Comparison of ENCODE assay signal across 1 cellular context in genomic region chr1:118960567-118961136, GRCh38.
TF ChIP-seq lines count a peak whose summit lies in the region.

No MANE protein-coding gene starts in this region.

TF ChIP-seq in HepG2, 621 proteins besides CTCF, POLR2A, EP300 and RAD21 (continued from another document and continues in another):
- TF ChIP-seq MLXIP (CRISPR knock-in tag; IDR thresholded peaks at IDR 0.05; ENCODE audit: borderline replicate concordance): no peak
- TF ChIP-seq SMARCC2 (IDR thresholded peaks at IDR 0.05): 0 out of 2 replicates have a peak, but pooled peaks have one; percentile 52
- TF ChIP-seq TSC22D2 (CRISPR knock-in tag; IDR thresholded peaks at IDR 0.05; ENCODE audit: borderline replicate concordance): no peak
- TF ChIP-seq ISL2 (CRISPR knock-in tag; IDR thresholded peaks at IDR 0.05): peak; percentile 82
- no peak for TF ChIP-seq ZNF138 (CRISPR knock-in tag; IDR thresholded peaks at IDR 0.05; ENCODE audit: low read depth)
- TF ChIP-seq ZNF674 (CRISPR knock-in tag; IDR thresholded peaks at IDR 0.05; ENCODE audit: low read depth): no peak
- TF ChIP-seq ZNF790 (CRISPR knock-in tag; IDR thresholded peaks at IDR 0.05; ENCODE audit: borderline replicate concordance): no peak
- no peak for TF ChIP-seq KMT2A (CRISPR knock-in tag; IDR thresholded peaks at IDR 0.05)
- TF ChIP-seq ZNF530 (CRISPR knock-in tag; IDR thresholded peaks at IDR 0.05; ENCODE audit: low read depth): no peak
- peak; percentile 45; the same call in 1 of the 2 replicates for TF ChIP-seq ZNF629 (CRISPR knock-in tag; conservative IDR thresholded peaks at IDR 0.05)
- no peak for TF ChIP-seq ZFAT (CRISPR knock-in tag; conservative IDR thresholded peaks at IDR 0.05)
- no peak for TF ChIP-seq CENPT (CRISPR knock-in tag; IDR thresholded peaks at IDR 0.05; ENCODE audit: low read depth)
- TF ChIP-seq, protein P1, sequence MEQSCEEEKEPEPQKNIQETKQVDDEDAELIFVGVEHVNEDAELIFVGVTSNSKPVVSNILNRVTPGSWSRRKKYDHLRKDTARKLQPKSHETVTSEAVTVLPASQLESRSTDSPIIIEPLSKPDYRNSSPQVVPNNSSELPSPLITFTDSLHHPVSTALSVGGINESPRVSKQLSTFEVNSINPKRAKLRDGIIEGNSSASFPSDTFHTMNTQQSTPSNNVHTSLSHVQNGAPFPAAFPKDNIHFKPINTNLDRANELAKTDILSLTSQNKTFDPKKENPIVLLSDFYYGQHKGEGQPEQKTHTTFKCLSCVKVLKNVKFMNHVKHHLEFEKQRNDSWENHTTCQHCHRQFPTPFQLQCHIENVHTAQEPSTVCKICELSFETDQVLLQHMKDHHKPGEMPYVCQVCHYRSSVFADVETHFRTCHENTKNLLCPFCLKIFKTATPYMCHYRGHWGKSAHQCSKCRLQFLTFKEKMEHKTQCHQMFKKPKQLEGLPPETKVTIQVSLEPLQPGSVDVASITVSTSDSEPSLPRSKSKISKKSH (CRISPR knock-in tag; IDR thresholded peaks at IDR 0.05; ENCODE audit: borderline replicate concordance): no peak; the same call in 1 of the 2 replicates
- TF ChIP-seq MBNL3 (CRISPR knock-in tag; conservative IDR thresholded peaks at IDR 0.05): no peak
- TF ChIP-seq NFE2L2 (IDR thresholded peaks at IDR 0.05; ENCODE audit: low read length): no peak
- peak; percentile 32; the same call in 1 of the 2 replicates for TF ChIP-seq RFX3 (CRISPR knock-in tag; IDR thresholded peaks at IDR 0.05)
- TF ChIP-seq, protein P2, sequence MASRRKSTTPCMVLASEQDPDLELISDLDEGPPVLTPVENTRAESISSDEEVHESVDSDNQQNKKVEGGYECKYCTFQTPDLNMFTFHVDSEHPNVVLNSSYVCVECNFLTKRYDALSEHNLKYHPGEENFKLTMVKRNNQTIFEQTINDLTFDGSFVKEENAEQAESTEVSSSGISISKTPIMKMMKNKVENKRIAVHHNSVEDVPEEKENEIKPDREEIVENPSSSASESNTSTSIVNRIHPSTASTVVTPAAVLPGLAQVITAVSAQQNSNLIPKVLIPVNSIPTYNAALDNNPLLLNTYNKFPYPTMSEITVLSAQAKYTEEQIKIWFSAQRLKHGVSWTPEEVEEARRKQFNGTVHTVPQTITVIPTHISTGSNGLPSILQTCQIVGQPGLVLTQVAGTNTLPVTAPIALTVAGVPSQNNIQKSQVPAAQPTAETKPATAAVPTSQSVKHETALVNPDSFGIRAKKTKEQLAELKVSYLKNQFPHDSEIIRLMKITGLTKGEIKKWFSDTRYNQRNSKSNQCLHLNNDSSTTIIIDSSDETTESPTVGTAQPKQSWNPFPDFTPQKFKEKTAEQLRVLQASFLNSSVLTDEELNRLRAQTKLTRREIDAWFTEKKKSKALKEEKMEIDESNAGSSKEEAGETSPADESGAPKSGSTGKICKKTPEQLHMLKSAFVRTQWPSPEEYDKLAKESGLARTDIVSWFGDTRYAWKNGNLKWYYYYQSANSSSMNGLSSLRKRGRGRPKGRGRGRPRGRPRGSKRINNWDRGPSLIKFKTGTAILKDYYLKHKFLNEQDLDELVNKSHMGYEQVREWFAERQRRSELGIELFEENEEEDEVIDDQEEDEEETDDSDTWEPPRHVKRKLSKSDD (CRISPR knock-in tag; IDR thresholded peaks at IDR 0.05; ENCODE audit: low read depth): peak; percentile 71; the same call in 1 of the 2 replicates
- TF ChIP-seq, protein P3, sequence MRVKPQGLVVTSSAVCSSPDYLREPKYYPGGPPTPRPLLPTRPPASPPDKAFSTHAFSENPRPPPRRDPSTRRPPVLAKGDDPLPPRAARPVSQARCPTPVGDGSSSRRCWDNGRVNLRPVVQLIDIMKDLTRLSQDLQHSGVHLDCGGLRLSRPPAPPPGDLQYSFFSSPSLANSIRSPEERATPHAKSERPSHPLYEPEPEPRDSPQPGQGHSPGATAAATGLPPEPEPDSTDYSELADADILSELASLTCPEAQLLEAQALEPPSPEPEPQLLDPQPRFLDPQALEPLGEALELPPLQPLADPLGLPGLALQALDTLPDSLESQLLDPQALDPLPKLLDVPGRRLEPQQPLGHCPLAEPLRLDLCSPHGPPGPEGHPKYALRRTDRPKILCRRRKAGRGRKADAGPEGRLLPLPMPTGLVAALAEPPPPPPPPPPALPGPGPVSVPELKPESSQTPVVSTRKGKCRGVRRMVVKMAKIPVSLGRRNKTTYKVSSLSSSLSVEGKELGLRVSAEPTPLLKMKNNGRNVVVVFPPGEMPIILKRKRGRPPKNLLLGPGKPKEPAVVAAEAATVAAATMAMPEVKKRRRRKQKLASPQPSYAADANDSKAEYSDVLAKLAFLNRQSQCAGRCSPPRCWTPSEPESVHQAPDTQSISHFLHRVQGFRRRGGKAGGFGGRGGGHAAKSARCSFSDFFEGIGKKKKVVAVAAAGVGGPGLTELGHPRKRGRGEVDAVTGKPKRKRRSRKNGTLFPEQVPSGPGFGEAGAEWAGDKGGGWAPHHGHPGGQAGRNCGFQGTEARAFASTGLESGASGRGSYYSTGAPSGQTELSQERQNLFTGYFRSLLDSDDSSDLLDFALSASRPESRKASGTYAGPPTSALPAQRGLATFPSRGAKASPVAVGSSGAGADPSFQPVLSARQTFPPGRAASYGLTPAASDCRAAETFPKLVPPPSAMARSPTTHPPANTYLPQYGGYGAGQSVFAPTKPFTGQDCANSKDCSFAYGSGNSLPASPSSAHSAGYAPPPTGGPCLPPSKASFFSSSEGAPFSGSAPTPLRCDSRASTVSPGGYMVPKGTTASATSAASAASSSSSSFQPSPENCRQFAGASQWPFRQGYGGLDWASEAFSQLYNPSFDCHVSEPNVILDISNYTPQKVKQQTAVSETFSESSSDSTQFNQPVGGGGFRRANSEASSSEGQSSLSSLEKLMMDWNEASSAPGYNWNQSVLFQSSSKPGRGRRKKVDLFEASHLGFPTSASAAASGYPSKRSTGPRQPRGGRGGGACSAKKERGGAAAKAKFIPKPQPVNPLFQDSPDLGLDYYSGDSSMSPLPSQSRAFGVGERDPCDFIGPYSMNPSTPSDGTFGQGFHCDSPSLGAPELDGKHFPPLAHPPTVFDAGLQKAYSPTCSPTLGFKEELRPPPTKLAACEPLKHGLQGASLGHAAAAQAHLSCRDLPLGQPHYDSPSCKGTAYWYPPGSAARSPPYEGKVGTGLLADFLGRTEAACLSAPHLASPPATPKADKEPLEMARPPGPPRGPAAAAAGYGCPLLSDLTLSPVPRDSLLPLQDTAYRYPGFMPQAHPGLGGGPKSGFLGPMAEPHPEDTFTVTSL (CRISPR knock-in tag; IDR thresholded peaks at IDR 0.05; ENCODE audit: borderline replicate concordance): peak; percentile 91
- no peak for TF ChIP-seq ZNF101 (CRISPR knock-in tag; IDR thresholded peaks at IDR 0.05; ENCODE audit: borderline replicate concordance, low read depth)
- TF ChIP-seq KDM5B (CRISPR knock-in tag; IDR thresholded peaks at IDR 0.05; ENCODE audit: borderline replicate concordance): peak; percentile 43; the same call in 1 of the 2 replicates
- TF ChIP-seq ZBTB38 (CRISPR knock-in tag; IDR thresholded peaks at IDR 0.05): peak; percentile 59; the same call in 1 of the 2 replicates
- TF ChIP-seq, protein P4, sequence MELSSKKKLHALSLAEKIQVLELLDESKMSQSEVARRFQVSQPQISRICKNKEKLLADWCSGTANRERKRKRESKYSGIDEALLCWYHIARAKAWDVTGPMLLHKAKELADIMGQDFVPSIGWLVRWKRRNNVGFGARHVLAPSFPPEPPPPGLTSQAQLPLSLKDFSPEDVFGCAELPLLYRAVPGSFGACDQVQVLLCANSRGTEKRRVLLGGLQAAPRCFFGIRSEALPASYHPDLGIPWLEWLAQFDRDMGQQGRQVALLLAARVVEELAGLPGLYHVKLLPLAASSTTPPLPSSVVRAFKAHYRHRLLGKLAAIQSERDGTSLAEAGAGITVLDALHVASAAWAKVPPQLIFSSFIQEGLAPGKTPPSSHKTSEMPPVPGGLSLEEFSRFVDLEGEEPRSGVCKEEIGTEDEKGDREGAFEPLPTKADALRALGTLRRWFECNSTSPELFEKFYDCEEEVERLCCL (CRISPR knock-in tag; IDR thresholded peaks at IDR 0.05; ENCODE audit: borderline replicate concordance): no peak
- peak; percentile 77; the same call in 1 of the 2 replicates for TF ChIP-seq ZNF441 (CRISPR knock-in tag; IDR thresholded peaks at IDR 0.05; ENCODE audit: borderline replicate concordance)
- TF ChIP-seq HHEX (CRISPR knock-in tag; IDR thresholded peaks at IDR 0.05): peak; percentile 58
- no peak for TF ChIP-seq SCMH1 (CRISPR knock-in tag; IDR thresholded peaks at IDR 0.05; ENCODE audit: borderline replicate concordance)
- TF ChIP-seq ZNF484 (CRISPR knock-in tag; IDR thresholded peaks at IDR 0.05; ENCODE audit: borderline replicate concordance, low read depth): no peak
- no peak for TF ChIP-seq ZNF382 (CRISPR knock-in tag; IDR thresholded peaks at IDR 0.05; ENCODE audit: borderline replicate concordance)
- 0 out of 2 replicates have a peak, but pooled peaks have one; percentile 82 for TF ChIP-seq ZNF567 (CRISPR knock-in tag; IDR thresholded peaks at IDR 0.05; ENCODE audit: borderline replicate concordance)
- TF ChIP-seq ZNF276 (CRISPR knock-in tag; IDR thresholded peaks at IDR 0.05; ENCODE audit: low read depth): peak; percentile 83; the same call in 1 of the 2 replicates
- TF ChIP-seq ZNF598 (CRISPR knock-in tag; IDR thresholded peaks at IDR 0.05; ENCODE audit: borderline replicate concordance): no peak; the same call in 1 of the 2 replicates
- TF ChIP-seq, protein P5, sequence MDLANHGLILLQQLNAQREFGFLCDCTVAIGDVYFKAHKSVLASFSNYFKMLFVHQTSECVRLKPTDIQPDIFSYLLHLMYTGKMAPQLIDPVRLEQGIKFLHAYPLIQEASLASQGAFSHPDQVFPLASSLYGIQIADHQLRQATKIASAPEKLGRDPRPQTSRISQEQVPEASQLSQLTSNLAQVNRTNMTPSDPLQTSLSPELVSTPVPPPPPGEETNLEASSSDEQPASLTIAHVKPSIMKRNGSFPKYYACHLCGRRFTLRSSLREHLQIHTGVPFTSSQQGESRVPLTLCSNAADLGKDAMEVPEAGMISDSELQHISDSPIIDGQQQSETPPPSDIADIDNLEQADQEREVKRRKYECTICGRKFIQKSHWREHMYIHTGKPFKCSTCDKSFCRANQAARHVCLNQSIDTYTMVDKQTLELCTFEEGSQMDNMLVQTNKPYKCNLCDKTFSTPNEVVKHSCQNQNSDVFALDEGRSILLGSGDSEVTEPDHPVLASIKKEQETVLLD (CRISPR knock-in tag; IDR thresholded peaks at IDR 0.05; ENCODE audit: low read depth): no peak
- TF ChIP-seq ARID2 (CRISPR knock-in tag; IDR thresholded peaks at IDR 0.05; ENCODE audit: borderline replicate concordance): no peak
- peak; percentile 89; the same call in 1 of the 2 replicates for TF ChIP-seq ZSCAN9 (CRISPR knock-in tag; IDR thresholded peaks at IDR 0.05; ENCODE audit: borderline replicate concordance)
- TF ChIP-seq ETV5 (CRISPR knock-in tag; IDR thresholded peaks at IDR 0.05; ENCODE audit: borderline replicate concordance): peak; percentile 72; the same call in 1 of the 2 replicates
- TF ChIP-seq SATB2 (CRISPR knock-in tag; IDR thresholded peaks at IDR 0.05): no peak
- peak; percentile 92; the same call in 1 of the 2 replicates for TF ChIP-seq ZNF543 (CRISPR knock-in tag; IDR thresholded peaks at IDR 0.05)
- no peak for TF ChIP-seq E2F5 (CRISPR knock-in tag; conservative IDR thresholded peaks at IDR 0.05)
- TF ChIP-seq, protein P6, sequence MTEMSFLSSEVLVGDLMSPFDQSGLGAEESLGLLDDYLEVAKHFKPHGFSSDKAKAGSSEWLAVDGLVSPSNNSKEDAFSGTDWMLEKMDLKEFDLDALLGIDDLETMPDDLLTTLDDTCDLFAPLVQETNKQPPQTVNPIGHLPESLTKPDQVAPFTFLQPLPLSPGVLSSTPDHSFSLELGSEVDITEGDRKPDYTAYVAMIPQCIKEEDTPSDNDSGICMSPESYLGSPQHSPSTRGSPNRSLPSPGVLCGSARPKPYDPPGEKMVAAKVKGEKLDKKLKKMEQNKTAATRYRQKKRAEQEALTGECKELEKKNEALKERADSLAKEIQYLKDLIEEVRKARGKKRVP (CRISPR knock-in tag; IDR thresholded peaks at IDR 0.05): peak in 1 of 2 experiments; percentile 99; a peak in 2 of 4 replicates
